24 cellular contexts compared by ENCODE assay signal in the genomic region with DNA sequence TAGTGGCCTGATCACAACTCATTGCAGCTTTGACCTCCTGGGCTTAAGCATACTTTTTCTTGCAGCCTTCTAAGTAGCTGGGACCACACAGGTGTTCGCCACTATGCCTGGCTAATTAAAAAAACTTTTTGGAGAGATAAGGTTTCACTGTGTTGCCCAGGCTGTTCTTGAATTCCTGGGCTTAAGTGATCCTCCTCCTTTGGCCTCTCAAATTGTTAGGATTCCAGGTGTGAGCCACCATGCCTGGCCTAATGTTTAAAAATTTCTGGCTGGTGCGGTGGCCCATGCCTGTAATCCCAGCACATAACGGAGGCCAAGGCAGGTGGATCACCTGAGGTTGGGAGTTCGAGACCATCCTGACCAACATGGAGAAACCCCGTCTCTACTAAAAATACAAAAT. TPM values are rescaled to one million over a fixed set of nuclear protein-coding genes. Genes with fewer than 3 reads are reported as not detected.
"Had no signal": no experiment of that assay in that cellular context is flagged by ENCODE, and none has a peak within 500 bp of the region (broad histone marks: within the 10 kb centered on the region; RNA-seq: fewer than 3 reads in every experiment).

No MANE protein-coding gene starts in this region.

- H3K9me3 Mint-ChIP-seq: dendritic cell treated with granulocyte-macrophage colony-stimulating factor and Interleukin-4, amounts not matched to agents 40 ng/mL and 50 ng/mL, for 4 days; effector memory CD8-positive, alpha-beta T cell; natural killer cell treated with Interleukin-12 subunit alpha and Interleukin-12 subunit beta and Interleukin-15 and Interleukin-18, amount 100 ng/mL, for 72 hours; neural progenitor cell had no signal

- H3K4me3 ChIP-seq: hepatocyte, neural progenitor cell, ovary, prostate gland, right lobe of liver, stomach, thoracic aorta, transverse colon had no signal

- H3K4me1 ChIP-seq: foreskin keratinocyte, prostate gland had no signal

- H3K27ac ChIP-seq: foreskin keratinocyte, hepatocyte, neural progenitor cell, ovary, prostate gland, right lobe of liver, stomach, thoracic aorta, transverse colon had no signal

- H3K27ac Mint-ChIP-seq: dendritic cell treated with granulocyte-macrophage colony-stimulating factor and Interleukin-4, amounts not matched to agents 40 ng/mL and 50 ng/mL, for 4 days; natural killer cell treated with Interleukin-12 subunit alpha and Interleukin-12 subunit beta and Interleukin-15 and Interleukin-18, amount 100 ng/mL, for 72 hours; neural progenitor cell had no signal

- H3K9ac ChIP-seq: neural progenitor cell had no signal

- H3K4me2 ChIP-seq: hepatocyte, neural progenitor cell had no signal

- H3K27me3 ChIP-seq: foreskin keratinocyte, hepatocyte, neural progenitor cell, ovary, right lobe of liver, stomach, transverse colon had no signal

- H3K4me3 Mint-ChIP-seq: dendritic cell treated with granulocyte-macrophage colony-stimulating factor and Interleukin-4, amounts not matched to agents 40 ng/mL and 50 ng/mL, for 4 days; natural killer cell treated with Interleukin-12 subunit alpha and Interleukin-12 subunit beta and Interleukin-15 and Interleukin-18, amount 100 ng/mL, for 72 hours; neural progenitor cell had no signal

- DNase-seq: effector memory CD8-positive, alpha-beta T cell; erythroblast; foreskin keratinocyte; head of caudate nucleus; left colon; midbrain; nucleus accumbens; ovary; retina; right lobe of liver; stimulated activated CD4-positive, alpha-beta T cell treated with anti-CD3 and anti-CD28 coated beads, Interleukin-15, amount 100 ng/mL, for 24 hours; stimulated activated CD4-positive, alpha-beta T cell treated with anti-CD3 and anti-CD28 coated beads, Interleukin-1b, Interleukin-23, amount 100 ng/mL, for 48 hours; stimulated activated CD4-positive, alpha-beta T cell treated with anti-CD3 and anti-CD28 coated beads, Interleukin-4, amount 100 ng/mL, for 24 hours; stimulated activated naive CD4-positive, alpha-beta T cell; stomach; substantia nigra; transverse colon had no signal

- ATAC-seq: effector memory CD8-positive, alpha-beta T cell; foreskin keratinocyte; left colon; natural killer cell treated with Interleukin-12 subunit alpha and Interleukin-12 subunit beta and Interleukin-15 and Interleukin-18, amount 100 ng/mL, for 72 hours; right lobe of liver had no signal

- H3K36me3 ChIP-seq: ovary, prostate gland, transverse colon had no signal

- H3K9me3 ChIP-seq: ovary, prostate gland, right lobe of liver, stomach, thoracic aorta, transverse colon had no signal

- H3K27me3 Mint-ChIP-seq: dendritic cell treated with granulocyte-macrophage colony-stimulating factor and Interleukin-4, amounts not matched to agents 40 ng/mL and 50 ng/mL, for 4 days; effector memory CD8-positive, alpha-beta T cell; natural killer cell treated with Interleukin-12 subunit alpha and Interleukin-12 subunit beta and Interleukin-15 and Interleukin-18, amount 100 ng/mL, for 72 hours had no signal

RNA-seq across cellular contexts. Expression of gene OPRD1, which starts 50.8 kb away (rescaled TPM):
- total RNA-seq: foreskin keratinocyte; lower leg skin; natural killer cell treated with Interleukin-12 subunit alpha and Interleukin-12 subunit beta and Interleukin-15 and Interleukin-18, amount 100 ng/mL, for 72 hours; right lobe of liver; thoracic aorta had no signal
- polyA plus RNA-seq: foreskin keratinocyte, ovary had no signal
